21 cellular contexts compared by ENCODE assay signal in genomic region chr1:236389253-236389652, GRCh38. TPM values are rescaled to one million over a fixed set of nuclear protein-coding genes. Genes with fewer than 3 reads are reported as not detected.
"Had no signal": no experiment of that assay in that cellular context is flagged by ENCODE, and none has a peak within 500 bp of the region (broad histone marks: within the 10 kb centered on the region; RNA-seq: fewer than 3 reads in every experiment).

No MANE protein-coding gene starts in this region.

- H3K27ac ChIP-seq: brain microvascular endothelial cell, colonic mucosa, gastrocnemius medialis, neutrophil, tibial artery, uterus had no signal

- H3K4me3 ChIP-seq: colonic mucosa, gastrocnemius medialis, lung, tibial artery, uterus had no signal

- H3K9me3 Mint-ChIP-seq: activated CD4-positive, alpha-beta memory T cell treated with anti-CD3 and anti-CD28 coated beads for 36 hours; activated naive CD8-positive, alpha-beta T cell treated with anti-CD3 and anti-CD28 coated beads, Interleukin-2, amount 10 ng/mL, durations not matched to agents 7 days and 5 days; activated T-helper 2 cell treated with anti-CD3 and anti-CD28 coated beads, Interferon-gamma antibody, Interleukin-2, Interleukin-4, amounts not matched to agents 10 μg/mL and 5 μg/mL and 100 μg/mL, durations not matched to agents 14 hours and 24 hours and 36 hours; central memory CD8-positive, alpha-beta T cell; natural killer cell treated with Interleukin-12 subunit alpha and Interleukin-12 subunit beta and Interleukin-15 and Interleukin-18, amount 100 ng/mL, for 72 hours had no signal

- H3K36me3 ChIP-seq: brain microvascular endothelial cell, colonic mucosa, gastrocnemius medialis, neutrophil, tibial artery, uterus had no signal

- H3K4me1 ChIP-seq: colonic mucosa, gastrocnemius medialis, uterus had no signal

- H3K4me3 Mint-ChIP-seq: activated CD4-positive, alpha-beta memory T cell treated with anti-CD3 and anti-CD28 coated beads for 36 hours; activated naive CD8-positive, alpha-beta T cell treated with anti-CD3 and anti-CD28 coated beads, Interleukin-2, amount 10 ng/mL, durations not matched to agents 7 days and 5 days; central memory CD8-positive, alpha-beta T cell; natural killer cell treated with Interleukin-12 subunit alpha and Interleukin-12 subunit beta and Interleukin-15 and Interleukin-18, amount 100 ng/mL, for 72 hours had no signal

- DNase-seq: activated CD4-positive, alpha-beta memory T cell treated with anti-CD3 and anti-CD28 coated beads for 36 hours; activated naive CD4-positive, alpha-beta T cell treated with Interleukin-2 at 50 U/mL for 16 hours; activated naive CD8-positive, alpha-beta T cell treated with anti-CD3 and anti-CD28 coated beads, Interleukin-2, amount 10 ng/mL, durations not matched to agents 7 days and 5 days; activated T-cell treated with anti-CD3 and anti-CD28 coated beads, Interleukin-2, amount 50 U/mL, for 1 hour; anterior cingulate cortex; brain microvascular endothelial cell; colonic mucosa; gastrocnemius medialis; head of caudate nucleus; kidney; stimulated activated CD4-positive, alpha-beta T cell treated with anti-CD3 and anti-CD28 coated beads, Interleukin-2, amount 100 ng/mL, for 24 hours; stimulated activated naive CD4-positive, alpha-beta T cell treated with Interleukin-2 at 50 U/mL for 16 hours; T-helper 1 cell; tibial artery; uterus had no signal

- H3K27ac Mint-ChIP-seq: activated CD4-positive, alpha-beta memory T cell treated with anti-CD3 and anti-CD28 coated beads for 36 hours; activated naive CD8-positive, alpha-beta T cell treated with anti-CD3 and anti-CD28 coated beads, Interleukin-2, amount 10 ng/mL, durations not matched to agents 7 days and 5 days; activated T-helper 2 cell treated with anti-CD3 and anti-CD28 coated beads, Interferon-gamma antibody, Interleukin-2, Interleukin-4, amounts not matched to agents 10 μg/mL and 5 μg/mL and 100 μg/mL, durations not matched to agents 14 hours and 24 hours and 36 hours; natural killer cell treated with Interleukin-12 subunit alpha and Interleukin-12 subunit beta and Interleukin-15 and Interleukin-18, amount 100 ng/mL, for 72 hours had no signal

- ATAC-seq: gastrocnemius medialis, left lobe of liver had no signal

- H3K9me3 ChIP-seq: colonic mucosa, gastrocnemius medialis, neutrophil, tibial artery, uterus had no signal

- H3K36me3 Mint-ChIP-seq: activated CD4-positive, alpha-beta memory T cell treated with anti-CD3 and anti-CD28 coated beads for 36 hours; activated naive CD8-positive, alpha-beta T cell treated with anti-CD3 and anti-CD28 coated beads, Interleukin-2, amount 10 ng/mL, durations not matched to agents 7 days and 5 days; natural killer cell treated with Interleukin-12 subunit alpha and Interleukin-12 subunit beta and Interleukin-15 and Interleukin-18, amount 100 ng/mL, for 72 hours had no signal

- H3K27me3 Mint-ChIP-seq: central memory CD8-positive, alpha-beta T cell had no signal

- H3K27me3 ChIP-seq: brain microvascular endothelial cell, uterus had no signal

RNA-seq across cellular contexts. Expression of gene EDARADD, which starts 4.8 kb away (rescaled TPM):
- total RNA-seq: gastrocnemius medialis had no signal
